ENCODE assay signal across 3 cellular contexts in genomic region chr1:58601921-58602320, GRCh38. TPM values are rescaled to one million over a fixed set of nuclear protein-coding genes. Genes with fewer than 3 reads are reported as not detected.
"Had no signal": no experiment of that assay in that cellular context is flagged by ENCODE, and none has a peak within 500 bp of the region (broad histone marks: within the 10 kb centered on the region; RNA-seq: fewer than 3 reads in every experiment).

No MANE protein-coding gene starts in this region.

RNA-seq across cellular contexts. Expression of gene TACSTD2, which starts 24.9 kb away (rescaled TPM):
- total RNA-seq: HepG2, HT1080, IMR-90 had no signal
